ENCODE assay signal across 1 cellular context in the genomic region with DNA sequence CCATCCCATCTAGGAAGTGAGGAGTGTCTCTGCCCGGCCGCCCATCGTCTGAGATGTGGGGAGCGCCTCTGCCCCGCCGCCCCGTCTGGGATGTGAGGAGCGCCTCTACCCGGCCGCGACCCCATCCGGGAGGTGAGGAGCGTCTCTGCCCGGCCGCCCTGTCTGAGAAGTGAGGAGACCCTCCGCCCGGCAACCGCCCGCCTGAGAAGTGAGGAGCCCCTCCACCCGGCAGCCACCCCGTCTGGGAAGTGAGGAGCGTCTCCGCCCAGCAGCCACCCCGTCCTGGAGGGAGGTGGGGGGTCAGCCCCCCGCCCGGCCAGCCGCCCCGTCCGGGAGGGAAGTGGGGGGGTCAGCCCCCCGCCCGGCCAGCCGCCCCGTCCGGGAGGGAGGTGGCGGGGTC.
A peak's percentile ranks its signal among the peaks of the same experiment; 100 is the strongest.
TF ChIP-seq lines count a peak whose summit lies in the region.

No MANE protein-coding gene starts in this region.

TF ChIP-seq in K562, 482 proteins besides CTCF, POLR2A, EP300 and RAD21:
- peak; percentile 25; the same call in 1 of the 2 replicates for TF ChIP-seq POLR2G (IDR thresholded peaks at IDR 0.05; ENCODE audit: low read depth, low read length)
